ENCODE assay signal across 14 cellular contexts in the genomic region with DNA sequence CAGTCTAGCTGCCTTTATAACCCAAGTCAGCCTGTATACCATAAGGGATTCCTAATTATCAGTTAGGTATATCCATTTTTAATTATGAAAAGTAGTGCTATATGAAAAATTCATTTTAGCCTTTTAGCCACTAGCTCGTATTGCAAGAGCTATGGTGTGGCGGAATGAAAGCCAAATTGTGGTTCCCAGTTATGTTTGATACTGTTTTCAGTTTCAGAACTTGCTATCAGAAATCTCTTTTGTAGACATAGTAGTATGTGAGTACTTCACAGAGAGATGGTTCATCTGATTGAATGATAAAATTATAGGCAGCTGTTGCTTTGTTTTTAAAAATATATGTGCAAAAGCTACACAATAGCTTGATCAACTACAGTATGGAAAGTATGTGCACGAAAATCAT.
DNase-seq lines count a peak whose midpoint lies in the region; ATAC-seq lines count a peak whose summit lies in the region.
"Had no signal": no experiment of that assay in that cellular context is flagged by ENCODE, and none has a peak within 500 bp of the region (broad histone marks: within the 10 kb centered on the region; RNA-seq: fewer than 3 reads in every experiment).

No MANE protein-coding gene starts in this region.

- H3K4me3 Mint-ChIP-seq in T-helper 2 cell treated with Interferon-gamma antibody and Interleukin-4, amounts not matched to agents 5 μg/mL and 100 μg/mL, for 36 hours, result peak overlapping the region; percentile 1
- H3K4me3 Mint-ChIP-seq: nephron had no signal

- peaks cover 34% of the 10 kb centered on the region for H3K4me1 Mint-ChIP-seq in T-helper 2 cell treated with Interferon-gamma antibody and Interleukin-4, amounts not matched to agents 5 μg/mL and 100 μg/mL, for 36 hours (ENCODE audit: low read depth)

- no peaks in the 10 kb centered on the region for H3K9me3 Mint-ChIP-seq in T-helper 2 cell treated with Interferon-gamma antibody and Interleukin-4, amounts not matched to agents 5 μg/mL and 100 μg/mL, for 36 hours
- H3K9me3 Mint-ChIP-seq: nephron had no signal

- peak; percentile 27 for DNase-seq in T-helper 2 cell treated with Interferon-gamma antibody and Interleukin-4, amounts not matched to agents 5 μg/mL and 100 μg/mL, for 36 hours (ENCODE audit: low spot score)
- DNase-seq in Right ventricle myocardium inferior (ENCODE audit: missing footprints), result no peak
- no peak for DNase-seq in cerebellum (ENCODE audit: low spot score)
- DNase-seq: activated CD4-positive, CD25-positive, alpha-beta regulatory T cell treated with anti-CD3 and anti-CD28 coated beads, Interleukin-2, amount 50 U/mL, for 72 hours; activated T-cell treated with anti-CD3 and anti-CD28 coated beads, Interleukin-2, amount 50 U/mL, for 48 hours; amygdala; mammary epithelial cell; NCI-H2081 treated with DMSO at 0.1 percent for 48 hours; stimulated activated CD4-positive, alpha-beta T cell treated with anti-CD3 and anti-CD28 coated beads, Interleukin-12 subunit alpha, Interleukin-12 subunit beta, amount 100 ng/mL, for 4 hours had no signal

- peaks cover 7% of the 10 kb centered on the region for H3K36me3 Mint-ChIP-seq in T-helper 2 cell treated with Interferon-gamma antibody and Interleukin-4, amounts not matched to agents 5 μg/mL and 100 μg/mL, for 36 hours (ENCODE audit: low read depth)

- peak overlapping the region; percentile 47 for H3K27ac Mint-ChIP-seq in T-helper 2 cell treated with Interferon-gamma antibody and Interleukin-4, amounts not matched to agents 5 μg/mL and 100 μg/mL, for 36 hours

- ATAC-seq in GM18511 (IDR thresholded peaks at IDR 0.05; ENCODE audit: unreplicated experiment) (peak; percentile 98), GM19372 (IDR thresholded peaks at IDR 0.05; ENCODE audit: low read depth, unreplicated experiment) (peak; percentile 87), HG03066 (IDR thresholded peaks at IDR 0.05; ENCODE audit: low read depth, unreplicated experiment) (peak; percentile 97), Right ventricle myocardium inferior (no peak), HG03378 (IDR thresholded peaks at IDR 0.05; ENCODE audit: unreplicated experiment) (no peak)

- intact Hi-C loops in Right ventricle myocardium inferior (cut with DNase I), result no loop called here

- no peaks in the 10 kb centered on the region for H3K27me3 Mint-ChIP-seq in T-helper 2 cell treated with Interferon-gamma antibody and Interleukin-4, amounts not matched to agents 5 μg/mL and 100 μg/mL, for 36 hours (ENCODE audit: low read depth)

Comparison
In these comparisons a context has a peak if more than half of its experiments do, and no peak if none do; other contexts are left out.
1. ATAC-seq: peak in GM18511 (single experiment), GM19372 (single experiment) and HG03066 (single experiment); none in Right ventricle myocardium inferior (single experiment) and HG03378 (single experiment).